Comparison of ENCODE assay signal across 8 cellular contexts in genomic region chr6:13873288-13874190, GRCh38. TPM values are rescaled to one million over a fixed set of nuclear protein-coding genes. Genes with fewer than 3 reads are reported as not detected.
DNase-seq lines count a peak whose midpoint lies in the region; ATAC-seq, FAIRE-seq and TF ChIP-seq lines count a peak whose summit lies in the region.

No MANE protein-coding gene starts in this region.

- DNase-seq in GM12865 (ENCODE audit: low read depth) (peak; percentile 75), IMR-90 (no peak), RCC 7860 (ENCODE audit: low spot score) (peak; percentile 58), head of caudate nucleus (peak; percentile 17 to 80 (median 58)), trophoblast cell (peak; percentile 69 to 70), upper lobe of right lung (peak; percentile 93)
- peak; percentile 90 for DNase-seq in activated effector memory CD4-positive, alpha-beta T cell treated with anti-CD3 and anti-CD28 coated beads, Interleukin-2, amount 50 U/mL, for 16 hours

- ATAC-seq in IMR-90 (ENCODE audit: low read depth): peak; percentile 24; the same call in 1 of the 2 replicates
- peak; percentile 96 for ATAC-seq in upper lobe of right lung
- ATAC-seq in GM18520 (IDR thresholded peaks at IDR 0.05; ENCODE audit: unreplicated experiment): no peak

- peak; percentile 40 for TF ChIP-seq RAD21 in IMR-90 (IDR thresholded peaks at IDR 0.05; ENCODE audit: low read length)

- H3K4ac ChIP-seq in IMR-90 (ENCODE audit: low read depth, low read length) (no peak overlapping the region), trophoblast cell (ENCODE audit: low read depth, low read length) (no peak overlapping the region)

- H3K4me3 ChIP-seq in GM12865 (ENCODE audit: low read depth, low read length) (peak overlapping the region; percentile 50), IMR-90 (ENCODE audit: insufficient read depth, low read depth, low read length) (peak overlapping the region; percentile 24), trophoblast cell (ENCODE audit: low read depth, low read length) (peak overlapping the region; percentile 52), upper lobe of right lung (peak overlapping the region; percentile 54)

- H2AK9ac ChIP-seq in IMR-90 (replicated peaks; ENCODE audit: low read depth, low read length, poor library complexity): no peak overlapping the region

- TF ChIP-seq CTCF in GM12865 (IDR thresholded peaks at IDR 0.05; ENCODE audit: insufficient read depth, low read depth, low read length, missing control alignments) (peak; percentile 87), IMR-90 (conservative IDR thresholded peaks at IDR 0.05; ENCODE audit: low read depth, low read length) (peak; percentile 49), upper lobe of right lung (IDR thresholded peaks at IDR 0.05) (peak; percentile 66)

- dilution Hi-C loops in IMR-90 (cut with HindIII; ENCODE audit: low sequenced_read_pairs, unreplicated experiment): no loop called here

- no peaks in the 10 kb centered on the region for H3K79me2 ChIP-seq in trophoblast cell (ENCODE audit: control insufficient read depth, insufficient read depth, low read length, poor library complexity)

- H3K4me1 ChIP-seq in IMR-90 (ENCODE audit: control insufficient read depth, insufficient read depth, low read length) (peaks cover 3% of the 10 kb centered on the region; the same call in 1 of the 2 replicates), trophoblast cell (ENCODE audit: control insufficient read depth in 1 of 2, insufficient read depth in 2 of 2, low read length in 2 of 2) (peaks cover 9 to 13% of the 10 kb centered on the region in 2 experiments), upper lobe of right lung (peaks cover 5% of the 10 kb centered on the region)

- H4K8ac ChIP-seq in IMR-90 (ENCODE audit: low read depth in 2 of 2, low read length in 2 of 2) (no peak overlapping the region), trophoblast cell (ENCODE audit: low read depth, low read length) (peak overlapping the region; percentile 45)

- in situ Hi-C loops in IMR-90 (cut with MboI; ENCODE audit: low sequenced_read_pairs): no loop called here

- H3K18ac ChIP-seq in IMR-90 (ENCODE audit: low read depth, low read length): no peak overlapping the region
- H3K18ac ChIP-seq in trophoblast cell (ENCODE audit: low read length): peak overlapping the region; percentile 26

- H3K27me3 ChIP-seq in IMR-90 (ENCODE audit: control insufficient read depth, insufficient read depth, low read length) (peaks cover 7% of the 10 kb centered on the region), trophoblast cell (ENCODE audit: insufficient read depth, low read length) (no peaks in the 10 kb centered on the region), upper lobe of right lung (no peaks in the 10 kb centered on the region)

- no peak overlapping the region for H3K14ac ChIP-seq in IMR-90 (replicated peaks; ENCODE audit: low read depth, low read length)
- H3K14ac ChIP-seq in trophoblast cell (ENCODE audit: low read length): peak overlapping the region; percentile 14

- no peak overlapping the region for H2BK20ac ChIP-seq in IMR-90 (ENCODE audit: low read depth, low read length)

- intact Hi-C loops in IMR-90 (cut with micrococcal nuclease) (no loop called here), head of caudate nucleus (cut with DNase I) (no loop called here), upper lobe of right lung (cut with DNase I) (no loop called here)

- H4K91ac ChIP-seq in IMR-90 (ENCODE audit: insufficient read depth, low read depth, low read length) (no peak overlapping the region), trophoblast cell (ENCODE audit: low read depth, low read length) (peak overlapping the region; percentile 78)

- no peaks in the 10 kb centered on the region for H4K20me1 ChIP-seq in IMR-90 (ENCODE audit: insufficient read depth, low read length)

- no peak overlapping the region for H2BK15ac ChIP-seq in IMR-90 (ENCODE audit: low read depth, low read length)

- no peak overlapping the region for H3K23ac ChIP-seq in IMR-90 (ENCODE audit: low read depth, low read length)
- no peak overlapping the region for H3K23ac ChIP-seq in trophoblast cell (ENCODE audit: low read length)

- H4K12ac ChIP-seq in trophoblast cell (ENCODE audit: low read depth, low read length): peak overlapping the region; percentile 56

- H3K79me1 ChIP-seq in IMR-90 (ENCODE audit: low read depth in 1 of 2, low read length in 2 of 2) (no peaks in the 10 kb centered on the region), trophoblast cell (ENCODE audit: low read length) (peaks cover 6% of the 10 kb centered on the region)

- H2BK120ac ChIP-seq in IMR-90 (ENCODE audit: low read depth, low read length): no peak overlapping the region
- H2BK120ac ChIP-seq in trophoblast cell (ENCODE audit: insufficient read depth, low read length, poor library complexity): peak overlapping the region; percentile 8

- H3K36me3 ChIP-seq in IMR-90 (ENCODE audit: control insufficient read depth, insufficient read depth, low read length) (no peaks in the 10 kb centered on the region), trophoblast cell (ENCODE audit: control insufficient read depth in 1 of 2, insufficient read depth in 2 of 2, low read length in 2 of 2) (no peaks in the 10 kb centered on the region), upper lobe of right lung (no peaks in the 10 kb centered on the region)

- H3K9me3 ChIP-seq in IMR-90 (ENCODE audit: control insufficient read depth, insufficient read depth, low read length): no peaks in the 10 kb centered on the region; the same call in 1 of the 2 replicates
- peaks cover 3% of the 10 kb centered on the region for H3K9me3 ChIP-seq in trophoblast cell (ENCODE audit: insufficient read depth, low read depth, low read length)
- H3K9me3 ChIP-seq in upper lobe of right lung: no peaks in the 10 kb centered on the region

- H3K56ac ChIP-seq in IMR-90 (ENCODE audit: extremely low read depth, insufficient read depth, low read length): no peak overlapping the region

- no TSS peak for BruUV-seq in IMR-90 (replicated peaks; lab: Mats Ljungman, UMichigan)

- peak overlapping the region; percentile 87 for H2AFZ ChIP-seq in IMR-90 (replicated peaks; ENCODE audit: low read length, poor library complexity)
- H2AFZ ChIP-seq in trophoblast cell (ENCODE audit: insufficient read depth, low read length, poor library complexity): peak overlapping the region; percentile 82

- no peak overlapping the region for H4K5ac ChIP-seq in IMR-90 (ENCODE audit: low read depth, low read length)

- H3K4me2 ChIP-seq in IMR-90 (ENCODE audit: low read depth, low read length) (peak overlapping the region; percentile 84), trophoblast cell (ENCODE audit: low read length) (peak overlapping the region; percentile 85)

- H3K9me1 ChIP-seq in IMR-90 (ENCODE audit: insufficient read depth, low read length): no peaks in the 10 kb centered on the region

- CTCF ChIA-PET in IMR-90 (lab: Yijun Ruan, JAX): interaction anchor here (0.7 to 1.4 kb wide), 2 partner anchors 187 to 193 kb away, joined by 4 to 7 read pairs; no protein-coding TSS in a partner anchor

- peak overlapping the region; percentile 34 for H2BK12ac ChIP-seq in trophoblast cell (ENCODE audit: low read length)

- 5% methylated on average over 10 of the region's 49 CpGs; no CpG with 5 or more reads in 1 of the 2 experiments for WGBS in IMR-90 (ENCODE audit: extremely low coverage in 2 of 2, insufficient read length in 1 of 2), 2 experiments
- no CpG with 5 or more reads among the region's 49 CpGs for WGBS in trophoblast cell (ENCODE audit: extremely low coverage, insufficient coverage, insufficient read length)

- H3K9ac ChIP-seq in IMR-90 (ENCODE audit: low read depth, low read length) (no peak overlapping the region), trophoblast cell (ENCODE audit: low read length) (no peak overlapping the region)

- POLR2A ChIA-PET in IMR-90 (lab: Charles Lee; ENCODE audit: unreplicated experiment): no interaction called here

- H2BK5ac ChIP-seq in IMR-90 (ENCODE audit: low read depth, low read length, poor library complexity, severe bottlenecking) (no peak overlapping the region), trophoblast cell (ENCODE audit: low read depth, low read length, poor library complexity) (no peak overlapping the region)

- no peak for TF ChIP-seq POLR2A in IMR-90 (IDR thresholded peaks at IDR 0.05; ENCODE audit: low read depth, low read length)

- H2AK5ac ChIP-seq in IMR-90 (ENCODE audit: low read depth, low read length) (no peak overlapping the region), trophoblast cell (ENCODE audit: low read length) (no peak overlapping the region)

- no peak for FAIRE-seq in RCC 7860 (lab: Jason Lieb, UNC)

- H3K27ac ChIP-seq in IMR-90 (ENCODE audit: insufficient read depth, low read length) (no peak overlapping the region), trophoblast cell (ENCODE audit: low read depth, low read length) (peak overlapping the region; percentile 38), upper lobe of right lung (peak overlapping the region; percentile 43)

TF ChIP-seq in IMR-90, 13 proteins besides CTCF, POLR2A, EP300 and RAD21:
- no peak for TF ChIP-seq MXI1 (IDR thresholded peaks at IDR 0.05; ENCODE audit: borderline replicate concordance, low read depth, low read length)
- no peak for TF ChIP-seq MAZ (IDR thresholded peaks at IDR 0.05; ENCODE audit: borderline replicate concordance, low read depth, low read length)
- TF ChIP-seq CEBPB (IDR thresholded peaks at IDR 0.05; ENCODE audit: low read depth, low read length): no peak
- TF ChIP-seq SMC3 (IDR thresholded peaks at IDR 0.05; ENCODE audit: low read depth, low read length): peak; percentile 8; the same call in 1 of the 2 replicates

RNA-seq across cellular contexts. Expression of gene RNF182, which starts 51.2 kb away (rescaled TPM):
- total RNA-seq in IMR-90 (2012; rRNA removed) (6.4 and 9.1 TPM in 2 replicates), upper lobe of right lung (6.1 TPM)
- polyA plus RNA-seq in IMR-90 (2012; rRNA removed): 3.0 and 4.1 TPM in 2 replicates
- polyA plus RNA-seq in IMR-90 (2012; cell fraction: cytosol; rRNA removed): 1.5 and 3.6 TPM in 2 replicates
- 0.94 and 4.0 TPM in 2 replicates for polyA plus RNA-seq in IMR-90 (2012; cell fraction: nucleus; rRNA removed; ENCODE audit: low replicate concordance)
- 0.39 and 0.40 TPM in 2 replicates for polyA plus RNA-seq in trophoblast cell (2013)

RNA-seq across cellular contexts. Expression of gene MCUR1, which starts 59.2 kb away (rescaled TPM):
- total RNA-seq in IMR-90 (2012; rRNA removed): 4.1 and 5.6 TPM in 2 replicates
- 6.0 and 6.5 TPM in 2 replicates for polyA plus RNA-seq in IMR-90 (2012; rRNA removed)
- 3.9 and 4.3 TPM in 2 replicates for polyA plus RNA-seq in IMR-90 (2012; cell fraction: cytosol; rRNA removed)
- polyA plus RNA-seq in IMR-90 (2012; cell fraction: nucleus; rRNA removed; ENCODE audit: low replicate concordance): 2.6 and 2.7 TPM in 2 replicates
- polyA plus RNA-seq in trophoblast cell (2013): 23.3 and 24.2 TPM in 2 replicates
- total RNA-seq in upper lobe of right lung: 35.0 TPM
